In the genomic region with DNA sequence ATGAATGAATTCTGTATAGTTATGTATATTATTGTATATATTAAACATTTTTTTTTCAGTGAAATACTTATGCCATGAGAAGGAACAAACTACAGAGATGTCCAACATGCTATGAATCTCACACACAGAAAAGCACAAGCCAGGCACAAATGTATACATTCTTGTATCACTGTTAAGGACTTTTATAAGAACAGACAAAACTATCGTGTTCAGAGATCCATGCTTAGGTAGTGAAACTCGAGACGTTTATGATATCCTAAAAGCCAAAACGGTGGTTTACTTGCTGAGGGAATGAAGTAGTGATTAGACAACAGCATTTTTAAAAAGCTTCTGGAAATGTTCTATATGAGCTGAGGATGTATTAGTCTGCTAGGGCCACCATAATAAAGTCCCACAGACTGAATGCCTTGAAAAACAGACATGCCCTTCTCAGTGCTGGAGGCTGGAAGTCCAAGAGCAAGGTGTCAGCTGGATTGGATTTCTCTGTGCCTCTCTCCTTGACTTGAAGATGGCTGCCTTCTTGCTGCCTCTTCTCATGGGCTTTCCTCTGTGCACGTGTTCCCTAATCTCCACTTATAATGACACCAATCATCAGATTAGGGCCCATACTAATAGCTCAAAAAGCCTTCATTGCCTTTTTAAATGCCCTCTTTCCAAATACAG, we compare ENCODE assay signal across 1 cellular context.
TF ChIP-seq lines count a peak whose summit lies in the region.

No MANE protein-coding gene starts in this region.

TF ChIP-seq in HEK293, 187 proteins besides CTCF, POLR2A, EP300 and RAD21 (continued from another document):
- TF ChIP-seq, protein P1, sequence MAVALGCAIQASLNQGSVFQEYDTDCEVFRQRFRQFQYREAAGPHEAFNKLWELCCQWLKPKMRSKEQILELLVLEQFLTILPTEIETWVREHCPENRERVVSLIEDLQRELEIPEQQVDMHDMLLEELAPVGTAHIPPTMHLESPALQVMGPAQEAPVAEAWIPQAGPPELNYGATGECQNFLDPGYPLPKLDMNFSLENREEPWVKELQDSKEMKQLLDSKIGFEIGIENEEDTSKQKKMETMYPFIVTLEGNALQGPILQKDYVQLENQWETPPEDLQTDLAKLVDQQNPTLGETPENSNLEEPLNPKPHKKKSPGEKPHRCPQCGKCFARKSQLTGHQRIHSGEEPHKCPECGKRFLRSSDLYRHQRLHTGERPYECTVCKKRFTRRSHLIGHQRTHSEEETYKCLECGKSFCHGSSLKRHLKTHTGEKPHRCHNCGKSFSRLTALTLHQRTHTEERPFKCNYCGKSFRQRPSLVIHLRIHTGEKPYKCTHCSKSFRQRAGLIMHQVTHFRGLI (tag by site-specific recombination; IDR thresholded peaks at IDR 0.05) = no peak
- peak; percentile 63 for TF ChIP-seq ZNF677 (tag by site-specific recombination; IDR thresholded peaks at IDR 0.05)
